In genomic region chr2:85997016-85997970, GRCh38 we compare ENCODE assay signal across 8 cellular contexts.
A peak's percentile ranks its signal among the peaks of the same experiment; 100 is the strongest.
DNase-seq lines count a peak whose midpoint lies in the region; ATAC-seq and TF ChIP-seq lines count a peak whose summit lies in the region.

No MANE protein-coding gene starts in this region.

- H3K27me3 ChIP-seq in MM.1S (replicated peaks; ENCODE audit: insufficient read depth, low read length) (no peaks in the 10 kb centered on the region), left lung (no peaks in the 10 kb centered on the region), A673 (replicated peaks; ENCODE audit: insufficient read depth, low read depth, low read length, poor library complexity) (no peaks in the 10 kb centered on the region)

- H3K9me2 ChIP-seq in MM.1S (replicated peaks; ENCODE audit: insufficient read depth, low read length) (no peaks in the 10 kb centered on the region), OCI-LY7 (ENCODE audit: insufficient read depth, low read length) (no peaks in the 10 kb centered on the region)

- H3K36me3 ChIP-seq in MM.1S (replicated peaks; ENCODE audit: insufficient read depth, low read length) (no peaks in the 10 kb centered on the region), left lung (no peaks in the 10 kb centered on the region), A673 (ENCODE audit: insufficient read depth, low read length, poor library complexity, severe bottlenecking) (no peaks in the 10 kb centered on the region), OCI-LY7 (ENCODE audit: insufficient read depth, low read length) (no peaks in the 10 kb centered on the region)

- H3K4me1 ChIP-seq in MM.1S (ENCODE audit: low read length) (peaks cover 87% of the 10 kb centered on the region), left lung (peaks cover 46 to 78% of the 10 kb centered on the region in 2 donors), A673 (ENCODE audit: insufficient read depth, low read length, poor library complexity, severe bottlenecking) (peaks cover 23% of the 10 kb centered on the region), OCI-LY7 (ENCODE audit: insufficient read depth, low read length, poor library complexity, severe bottlenecking) (peaks cover 33% of the 10 kb centered on the region)

- H3K9ac ChIP-seq in MM.1S (ENCODE audit: low read length), result peak overlapping the region; percentile 10; the same call in 1 of the 2 replicates

- H3K27ac ChIP-seq in MM.1S (ENCODE audit: low read length), result peak overlapping the region; percentile 94
- peak overlapping the region; percentile 77 for H3K27ac ChIP-seq in caudate nucleus (ENCODE audit: low read depth, low read length)
- H3K27ac ChIP-seq in left lung, result peak overlapping the region; percentile 81 to 90
- peak overlapping the region; percentile 49 for H3K27ac ChIP-seq in substantia nigra (ENCODE audit: low read depth, low read length, poor library complexity, severe bottlenecking)
- no peak overlapping the region for H3K27ac ChIP-seq in A673 (ENCODE audit: low read depth, low read length, poor library complexity, severe bottlenecking)
- H3K27ac ChIP-seq in OCI-LY7 (ENCODE audit: low read depth, low read length, poor library complexity, severe bottlenecking), result no peak overlapping the region

- H3F3A ChIP-seq in MM.1S (ENCODE audit: insufficient read depth, low read length), result peaks cover 72% of the 10 kb centered on the region

- POLR2A ChIA-PET in A673 (lab: Charles Lee; ENCODE audit: low non-redundant PET) (no interaction called here), OCI-LY7 (lab: Charles Lee) (interaction anchor here (0.8 kb wide), 1 partner anchor 8 kb away, joined by 3 read pairs; no protein-coding TSS in a partner anchor)

- BruUV-seq in A673 (replicated peaks; lab: Mats Ljungman, UMichigan) (no TSS peak), OCI-LY7 (replicated peaks; lab: Mats Ljungman, UMichigan) (no TSS peak)

- intact Hi-C loops in left lung (cut with DNase I), result no loop called here
- intact Hi-C loops in A673 (cut with micrococcal nuclease; ENCODE audit: unreplicated experiment), result no loop called here
- intact Hi-C loops in OCI-LY7 (cut with micrococcal nuclease; ENCODE audit: unreplicated experiment), result no loop called here

- no peak for TF ChIP-seq CTCF in MM.1S (IDR thresholded peaks at IDR 0.05; ENCODE audit: low read length)
- TF ChIP-seq CTCF in left lung (IDR thresholded peaks at IDR 0.05), result no peak
- no peak for TF ChIP-seq CTCF in A673 (conservative IDR thresholded peaks at IDR 0.05; ENCODE audit: low read depth, low read length)
- TF ChIP-seq CTCF in OCI-LY7 (conservative IDR thresholded peaks at IDR 0.05; ENCODE audit: low read length), result no peak

- DNase-seq in MM.1S (peak; percentile 11), caudate nucleus (lab: John Stamatoyannopoulos, UW) (peak in 39 of 61 donors; percentile 16 to 89 (median 41)), left lung (no peak), substantia nigra (lab: John Stamatoyannopoulos, UW) (peak in 36 of 49 donors; percentile 16 to 80 (median 52)), A673 (ENCODE audit: low spot score) (no peak), NCI-H1694 treated with DMSO at 0.1 percent for 48 hours (lab: John Stamatoyannopoulos, UW) (no peak), OCI-LY7 (ENCODE audit: low spot score) (no peak)
- no peak for DNase-seq in activated naive CD4-positive, alpha-beta T cell treated with Interleukin-2 at 50 U/mL for 16 hours

- no peaks in the 10 kb centered on the region for H4K20me1 ChIP-seq in MM.1S (ENCODE audit: insufficient read depth, low read length)
- H4K20me1 ChIP-seq in OCI-LY7 (ENCODE audit: insufficient read depth, low read length), result no peaks in the 10 kb centered on the region

- H3K79me2 ChIP-seq in MM.1S (ENCODE audit: low read length) (peaks cover 23% of the 10 kb centered on the region), OCI-LY7 (ENCODE audit: insufficient read depth, low read depth, low read length) (no peaks in the 10 kb centered on the region)

- H3K4me3 ChIP-seq in MM.1S (ENCODE audit: low read length) (no peak overlapping the region), left lung (no peak overlapping the region), A673 (ENCODE audit: low read depth, low read length, poor library complexity, severe bottlenecking) (no peak overlapping the region), OCI-LY7 (ENCODE audit: low read depth, low read length, poor library complexity, severe bottlenecking) (no peak overlapping the region)

- H2AFZ ChIP-seq in MM.1S (ENCODE audit: low read length) (peak overlapping the region; percentile 35; the same call in 1 of the 2 replicates), OCI-LY7 (ENCODE audit: low read length) (no peak overlapping the region)

- 0 out of 2 replicates have a peak overlapping the region, but pooled peaks have one; percentile 8 for H3K4me2 ChIP-seq in MM.1S (ENCODE audit: low read depth, low read length)
- no peak overlapping the region for H3K4me2 ChIP-seq in OCI-LY7 (ENCODE audit: low read length)

- H3K9me3 ChIP-seq in MM.1S (replicated peaks; ENCODE audit: insufficient read depth, low read length) (no peaks in the 10 kb centered on the region), left lung (no peaks in the 10 kb centered on the region), A673 (ENCODE audit: low read depth, low read length, poor library complexity, severe bottlenecking) (no peaks in the 10 kb centered on the region), OCI-LY7 (ENCODE audit: low read length) (no peaks in the 10 kb centered on the region)

- CTCF ChIA-PET in A673 (lab: Charles Lee), result no interaction called here
- CTCF ChIA-PET in OCI-LY7 (lab: Charles Lee; ENCODE audit: unreplicated experiment), result no interaction called here

- peak; percentile 12 for ATAC-seq in left lung

Comparison
In these comparisons a context has a peak if more than half of its experiments do, and no peak if none do; other contexts are left out.
1. DNase-seq: peak in MM.1S (single experiment), caudate nucleus (39 of 61) and substantia nigra (36 of 49); none in left lung (0 of 2), A673 (single experiment), NCI-H1694 treated with DMSO at 0.1 percent for 48 hours (single experiment), OCI-LY7 (single experiment) and activated naive CD4-positive, alpha-beta T cell treated with Interleukin-2 at 50 U/mL for 16 hours (single experiment).
2. H3K27ac ChIP-seq: peak in MM.1S (single experiment), caudate nucleus (single experiment), left lung (2 of 2) and substantia nigra (single experiment); none in A673 (single experiment) and OCI-LY7 (single experiment).